Comparison of ENCODE assay signal across 2 cellular contexts in genomic region chr2:238555786-238556542, GRCh38.
TF ChIP-seq lines count a peak whose summit lies in the region.

No MANE protein-coding gene starts in this region.

TF ChIP-seq in SK-N-SH, 30 proteins besides CTCF, POLR2A, EP300 and RAD21 (continued from another document):
- TF ChIP-seq YY1 (IDR thresholded peaks at IDR 0.05; ENCODE audit: low read depth): no peak
- TF ChIP-seq TCF12 (IDR thresholded peaks at IDR 0.05): no peak
- no peak for TF ChIP-seq FOXJ3 (CRISPR knock-in tag; IDR thresholded peaks at IDR 0.05)

TF ChIP-seq in SK-N-SH treated with all-trans-retinoic acid at 6 μM for 48 hours, 23 proteins besides CTCF, POLR2A, EP300 and RAD21 (continued from another document):
- TF ChIP-seq POU6F1 (CRISPR knock-in tag; IDR thresholded peaks at IDR 0.05; ENCODE audit: borderline replicate concordance, low read depth) (no peak), OSR1 (CRISPR knock-in tag; IDR thresholded peaks at IDR 0.05) (no peak), ZFP30 (CRISPR knock-in tag; IDR thresholded peaks at IDR 0.05) (no peak), ARNTL (CRISPR knock-in tag; IDR thresholded peaks at IDR 0.05; ENCODE audit: borderline replicate concordance, low read depth) (no peak), TCF4 (CRISPR knock-in tag; IDR thresholded peaks at IDR 0.05; ENCODE audit: borderline replicate concordance) (no peak), CREB5 (CRISPR knock-in tag; IDR thresholded peaks at IDR 0.05; ENCODE audit: low read depth) (no peak), SNAI2 (CRISPR knock-in tag; IDR thresholded peaks at IDR 0.05) (no peak), TSHZ2 (CRISPR knock-in tag; IDR thresholded peaks at IDR 0.05) (no peak), ZNF70 (CRISPR knock-in tag; IDR thresholded peaks at IDR 0.05) (no peak)
